ENCODE assay signal across 9 cellular contexts in the genomic region with DNA sequence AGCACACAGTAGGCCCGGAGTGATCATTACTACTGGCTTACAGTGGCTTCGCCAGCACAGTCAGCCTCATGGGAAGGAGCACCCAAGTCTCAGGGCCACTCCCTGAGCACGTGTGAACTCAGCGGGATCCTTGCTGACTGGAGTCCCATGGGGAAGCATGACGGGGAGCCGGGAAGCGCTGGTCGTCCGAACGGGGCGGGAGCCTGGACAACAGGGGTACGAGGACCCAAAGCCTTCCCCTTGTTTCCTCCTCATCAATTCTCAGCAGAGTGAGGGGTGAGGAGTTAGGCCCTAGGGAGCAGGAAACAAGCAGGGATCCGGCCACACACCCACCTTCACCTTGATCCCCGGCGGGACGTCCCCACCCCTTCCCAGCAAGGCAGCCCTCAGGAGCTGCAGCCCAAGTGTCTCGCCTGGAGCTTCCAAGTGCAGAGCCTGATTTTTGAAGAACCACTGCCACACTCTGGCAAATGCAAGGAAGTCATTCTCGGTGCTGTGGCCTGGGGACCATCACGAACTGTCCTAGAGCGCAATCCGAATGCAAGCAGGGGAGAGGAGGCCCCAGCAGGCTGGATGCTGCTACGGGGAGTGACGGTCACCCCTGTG. TPM values are rescaled to one million over a fixed set of nuclear protein-coding genes. Genes with fewer than 3 reads are reported as not detected.
A peak's percentile ranks its signal among the peaks of the same experiment; 100 is the strongest.
DNase-seq lines count a peak whose midpoint lies in the region; ATAC-seq, FAIRE-seq and TF ChIP-seq lines count a peak whose summit lies in the region.
"Had no signal": no experiment of that assay in that cellular context is flagged by ENCODE, and none has a peak within 500 bp of the region (broad histone marks: within the 10 kb centered on the region; RNA-seq: fewer than 3 reads in every experiment).

No MANE protein-coding gene starts in this region.

- peak overlapping the region; percentile 35; the same call in 1 of the 2 replicates for H3K14ac ChIP-seq in IMR-90 (replicated peaks; ENCODE audit: low read depth, low read length)

- no peak for TF ChIP-seq POLR2A in IMR-90 (IDR thresholded peaks at IDR 0.05; ENCODE audit: low read depth, low read length)

- no peak overlapping the region for H2BK120ac ChIP-seq in IMR-90 (ENCODE audit: low read depth, low read length)

- no peak overlapping the region for H2BK15ac ChIP-seq in IMR-90 (ENCODE audit: low read depth, low read length)

- peak overlapping the region; percentile 71 for H2AFZ ChIP-seq in IMR-90 (replicated peaks; ENCODE audit: low read length, poor library complexity)
- H2AFZ ChIP-seq in astrocyte (ENCODE audit: low read depth, low read length) = peak overlapping the region; percentile 49

- H3K9ac ChIP-seq in IMR-90 (ENCODE audit: low read depth, low read length) (no peak overlapping the region), astrocyte (ENCODE audit: low read length) (peak overlapping the region; percentile 19)

- intact Hi-C loops in IMR-90 (cut with micrococcal nuclease) = loop anchor here (1.0 to 10.0 kb wide), 2 partner anchors 594 to 978 kb away; no protein-coding TSS in a partner anchor

- H4K5ac ChIP-seq in IMR-90 (ENCODE audit: low read depth, low read length) = no peak overlapping the region

- peak; percentile 32 for TF ChIP-seq CTCF in D721Med (IDR thresholded peaks at IDR 0.05; ENCODE audit: insufficient read depth, missing control alignments)
- TF ChIP-seq CTCF in IMR-90 (conservative IDR thresholded peaks at IDR 0.05; ENCODE audit: low read depth, low read length) = peak; percentile 48
- TF ChIP-seq CTCF in astrocyte (IDR thresholded peaks at IDR 0.05; ENCODE audit: insufficient read depth, low read depth, low read length) = no peak

- BruUV-seq in IMR-90 (replicated peaks; lab: Mats Ljungman, UMichigan) = no TSS peak

- 0 out of 2 replicates have a peak overlapping the region, but pooled peaks have one; percentile 21 for H2AK5ac ChIP-seq in IMR-90 (ENCODE audit: low read depth, low read length)

- H3K4me1 ChIP-seq in IMR-90 (ENCODE audit: control insufficient read depth, insufficient read depth, low read length) (peaks cover 11% of the 10 kb centered on the region), astrocyte (ENCODE audit: insufficient read depth, low read length) (peaks cover 18% of the 10 kb centered on the region)

- no peaks in the 10 kb centered on the region for H3K79me1 ChIP-seq in IMR-90 (ENCODE audit: low read depth in 1 of 2, low read length in 2 of 2)

- peak overlapping the region; percentile 13; the same call in 1 of the 2 replicates for H3K4ac ChIP-seq in IMR-90 (ENCODE audit: low read depth, low read length)

- H4K20me1 ChIP-seq in IMR-90 (ENCODE audit: insufficient read depth, low read length) (no peaks in the 10 kb centered on the region), astrocyte (ENCODE audit: insufficient read depth, low read length) (no peaks in the 10 kb centered on the region)

- no peak overlapping the region; the same call in 1 of the 2 replicates for H3K56ac ChIP-seq in IMR-90 (ENCODE audit: extremely low read depth, insufficient read depth, low read length)

- ATAC-seq in IMR-90 (ENCODE audit: low read depth) (peak; percentile 44), HG03039 (IDR thresholded peaks at IDR 0.05; ENCODE audit: unreplicated experiment) (no peak), GM18520 (IDR thresholded peaks at IDR 0.05; ENCODE audit: unreplicated experiment) (no peak)
- peak; percentile 5 for ATAC-seq in stimulated activated memory B cell treated with anti-CD40 and anti-IgM and Interleukin-4, amounts not matched to agents 10 μg/mL and 1 μg/mL and 100 μg/mL, for 72 hours

- no peak overlapping the region for H2BK5ac ChIP-seq in IMR-90 (ENCODE audit: low read depth, low read length, poor library complexity, severe bottlenecking)

- 53% methylated on average over 14 of the region's 23 CpGs; no CpG with 5 or more reads in 1 of the 2 experiments for WGBS in IMR-90 (ENCODE audit: extremely low coverage in 2 of 2, insufficient read length in 1 of 2), 2 experiments

- dilution Hi-C loops in IMR-90 (cut with HindIII; ENCODE audit: low sequenced_read_pairs, unreplicated experiment) = no loop called here

- no peak overlapping the region for H3K4me3 Mint-ChIP-seq in astrocyte (ENCODE audit: unreplicated experiment)
- no peak overlapping the region for H3K4me3 Mint-ChIP-seq in stimulated activated memory B cell treated with anti-CD40 and anti-IgM and Interleukin-4, amounts not matched to agents 10 μg/mL and 1 μg/mL and 100 μg/mL, for 72 hours
- H3K4me3 Mint-ChIP-seq: natural killer cell had no signal

- POLR2A ChIA-PET in IMR-90 (lab: Charles Lee; ENCODE audit: unreplicated experiment) = no interaction called here

- in situ Hi-C loops in IMR-90 (cut with MboI; ENCODE audit: low sequenced_read_pairs) = loop anchor here (5.0 to 25.0 kb wide), 2 partner anchors 231 to 596 kb away; no protein-coding TSS in a partner anchor

- no peak overlapping the region for H3K4me2 ChIP-seq in IMR-90 (ENCODE audit: low read depth, low read length)
- peak overlapping the region; percentile 63 for H3K4me2 ChIP-seq in astrocyte (ENCODE audit: low read length)

- H3K4me1 Mint-ChIP-seq in astrocyte (ENCODE audit: low read depth, unreplicated experiment) = peaks cover 19% of the 10 kb centered on the region
- H3K4me1 Mint-ChIP-seq in stimulated activated memory B cell treated with anti-CD40 and anti-IgM and Interleukin-4, amounts not matched to agents 10 μg/mL and 1 μg/mL and 100 μg/mL, for 72 hours = peaks cover 10% of the 10 kb centered on the region

- H3K18ac ChIP-seq in IMR-90 (ENCODE audit: low read depth, low read length) = no peak overlapping the region

- H3K4me3 ChIP-seq in IMR-90 (ENCODE audit: insufficient read depth, low read depth, low read length) = no peak overlapping the region
- no peak overlapping the region for H3K4me3 ChIP-seq in astrocyte (ENCODE audit: insufficient read depth, low read depth, low read length)

- H3K27ac ChIP-seq in IMR-90 (ENCODE audit: insufficient read depth, low read length) (no peak overlapping the region), astrocyte (ENCODE audit: low read depth, low read length) (no peak overlapping the region)

- CTCF ChIA-PET in IMR-90 (lab: Yijun Ruan, JAX) = interaction anchor here (0.6 to 1.4 kb wide), 6 partner anchors 9 to 843 kb away, joined by 3 to 5 read pairs (median 4); no protein-coding TSS in a partner anchor

- H2AK9ac ChIP-seq in IMR-90 (replicated peaks; ENCODE audit: low read depth, low read length, poor library complexity) = peak overlapping the region; percentile 73

- H3K9me1 ChIP-seq in IMR-90 (ENCODE audit: insufficient read depth, low read length) = no peaks in the 10 kb centered on the region

- H3K9me3 Mint-ChIP-seq in astrocyte (ENCODE audit: unreplicated experiment) = no peaks in the 10 kb centered on the region
- no peaks in the 10 kb centered on the region for H3K9me3 Mint-ChIP-seq in stimulated activated memory B cell treated with anti-CD40 and anti-IgM and Interleukin-4, amounts not matched to agents 10 μg/mL and 1 μg/mL and 100 μg/mL, for 72 hours
- H3K9me3 Mint-ChIP-seq: natural killer cell had no signal

- H3K79me2 ChIP-seq in astrocyte (ENCODE audit: insufficient read depth, low read length) = no peaks in the 10 kb centered on the region

- DNase-seq in D721Med (ENCODE audit: insufficient read length, low spot score) = no peak
- peak; percentile 60 for DNase-seq in IMR-90
- peak; percentile 53 for DNase-seq in astrocyte (ENCODE audit: low read depth)
- DNase-seq in inferior parietal cortex (ENCODE audit: extremely low spot score) = peak; percentile 62
- no peak for DNase-seq in activated gamma-delta T cell treated with Interleukin-2 at 50 U/mL for 16 hours

- H3K36me3 Mint-ChIP-seq in astrocyte (ENCODE audit: low read depth, unreplicated experiment) = peaks cover 2% of the 10 kb centered on the region
- H3K36me3 Mint-ChIP-seq in stimulated activated memory B cell treated with anti-CD40 and anti-IgM and Interleukin-4, amounts not matched to agents 10 μg/mL and 1 μg/mL and 100 μg/mL, for 72 hours = no peaks in the 10 kb centered on the region
- H3K36me3 Mint-ChIP-seq: natural killer cell had no signal

- peak; percentile 57 for TF ChIP-seq RAD21 in IMR-90 (IDR thresholded peaks at IDR 0.05; ENCODE audit: low read length)

- H2BK20ac ChIP-seq in IMR-90 (ENCODE audit: low read depth, low read length) = no peak overlapping the region

- FAIRE-seq in D721Med (lab: Jason Lieb, UNC) (no peak), astrocyte (lab: Jason Lieb, UNC) (no peak)

- H3K36me3 ChIP-seq in IMR-90 (ENCODE audit: control insufficient read depth, insufficient read depth, low read length) = no peaks in the 10 kb centered on the region
- H3K36me3 ChIP-seq in astrocyte (ENCODE audit: insufficient read depth, low read length) = no peaks in the 10 kb centered on the region

- H3K27me3 ChIP-seq in IMR-90 (ENCODE audit: control insufficient read depth, insufficient read depth, low read length) (no peaks in the 10 kb centered on the region), astrocyte (ENCODE audit: insufficient read depth, low read length) (no peaks in the 10 kb centered on the region)

- no peak overlapping the region for H3K23ac ChIP-seq in IMR-90 (ENCODE audit: low read depth, low read length)

- H4K8ac ChIP-seq in IMR-90 (ENCODE audit: low read depth in 2 of 2, low read length in 2 of 2) = peak overlapping the region in 1 of 2 experiments; percentile 27; a peak in 1 of 4 replicates

- no peak overlapping the region for H4K91ac ChIP-seq in IMR-90 (ENCODE audit: insufficient read depth, low read depth, low read length)

- H3K9me3 ChIP-seq in IMR-90 (ENCODE audit: control insufficient read depth, insufficient read depth, low read length) (no peaks in the 10 kb centered on the region), astrocyte (ENCODE audit: insufficient read depth, low read depth, low read length) (no peaks in the 10 kb centered on the region)

- H3K27ac Mint-ChIP-seq in astrocyte (ENCODE audit: unreplicated experiment) = peak overlapping the region; percentile 53
- peak overlapping the region; percentile 12 for H3K27ac Mint-ChIP-seq in stimulated activated memory B cell treated with anti-CD40 and anti-IgM and Interleukin-4, amounts not matched to agents 10 μg/mL and 1 μg/mL and 100 μg/mL, for 72 hours
- H3K27ac Mint-ChIP-seq: natural killer cell had no signal

- no peaks in the 10 kb centered on the region for H3K27me3 Mint-ChIP-seq in astrocyte (ENCODE audit: low read depth, unreplicated experiment)
- peaks cover 15% of the 10 kb centered on the region for H3K27me3 Mint-ChIP-seq in stimulated activated memory B cell treated with anti-CD40 and anti-IgM and Interleukin-4, amounts not matched to agents 10 μg/mL and 1 μg/mL and 100 μg/mL, for 72 hours

TF ChIP-seq in IMR-90, 13 proteins besides CTCF, POLR2A, EP300 and RAD21:
- peak; percentile 23; the same call in 1 of the 2 replicates for TF ChIP-seq SMC3 (IDR thresholded peaks at IDR 0.05; ENCODE audit: low read depth, low read length)
- TF ChIP-seq RFX5 (IDR thresholded peaks at IDR 0.05; ENCODE audit: low read depth, low read length) = no peak

RNA-seq across cellular contexts. Expression of gene TOMM20, which starts 35.5 kb away (rescaled TPM):
- total RNA-seq in IMR-90 (2012; rRNA removed) (75.3 and 135 TPM in 2 replicates), astrocyte (136 and 143 TPM in 2 replicates)
- polyA plus RNA-seq in IMR-90 (2012; rRNA removed) = 70.5 and 84.4 TPM in 2 replicates
- 21.2 and 21.9 TPM in 2 replicates for polyA plus RNA-seq in IMR-90 (2012; cell fraction: cytosol; rRNA removed)
- 5.2 and 27.0 TPM in 2 replicates for polyA plus RNA-seq in IMR-90 (2012; cell fraction: nucleus; rRNA removed; ENCODE audit: low replicate concordance)

Comparison
In these comparisons a context has a peak if more than half of its experiments do, and no peak if none do; other contexts are left out.
1. DNase-seq: peak in IMR-90 (single experiment), astrocyte (single experiment) and inferior parietal cortex (single experiment); none in D721Med (single experiment) and activated gamma-delta T cell treated with Interleukin-2 at 50 U/mL for 16 hours (single experiment).
2. ATAC-seq: peak in IMR-90 (single experiment) and stimulated activated memory B cell treated with anti-CD40 and anti-IgM and Interleukin-4, amounts not matched to agents 10 μg/mL and 1 μg/mL and 100 μg/mL, for 72 hours (single experiment); none in HG03039 (single experiment) and GM18520 (single experiment).